Comparison of ENCODE assay signal across 1 cellular context in genomic region chr2:232604535-232604934, GRCh38.
TF ChIP-seq lines count a peak whose summit lies in the region.

No MANE protein-coding gene starts in this region.

TF ChIP-seq in HepG2, 621 proteins besides CTCF, POLR2A, EP300 and RAD21:
- TF ChIP-seq ZNF629 (CRISPR knock-in tag; conservative IDR thresholded peaks at IDR 0.05) (0 out of 2 replicates have a peak, but pooled peaks have one; percentile 55), CBX1 (IDR thresholded peaks at IDR 0.05; ENCODE audit: low read depth) (no peak)
